17 cellular contexts compared by ENCODE assay signal in the genomic region with DNA sequence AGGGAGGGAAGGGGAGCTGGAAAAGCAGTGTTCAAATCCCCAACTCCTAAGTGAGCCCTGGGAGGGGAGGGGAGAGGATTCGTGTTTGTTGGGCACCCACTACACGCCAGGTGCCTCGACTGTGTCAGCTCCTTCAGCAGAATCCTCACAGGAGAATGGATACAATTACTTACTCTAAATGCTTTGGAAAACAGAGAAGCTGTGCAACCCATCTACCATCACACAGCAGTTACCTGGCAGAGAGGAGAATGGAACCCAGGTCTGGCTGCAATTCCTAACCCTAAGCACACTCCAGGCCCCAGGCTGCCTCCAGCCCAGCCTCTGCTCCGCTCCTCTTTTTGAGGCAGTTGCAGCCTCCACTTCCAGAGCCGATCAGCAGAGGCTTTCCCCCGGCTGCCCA.
DNase-seq lines count a peak whose midpoint lies in the region; ATAC-seq and TF ChIP-seq lines count a peak whose summit lies in the region.
"Had no signal": no experiment of that assay in that cellular context is flagged by ENCODE, and none has a peak within 500 bp of the region (broad histone marks: within the 10 kb centered on the region; RNA-seq: fewer than 3 reads in every experiment).

No MANE protein-coding gene starts in this region.

- peak overlapping the region; percentile 51; the same call in 1 of the 2 replicates for H2AFZ ChIP-seq in OCI-LY3 (ENCODE audit: low read depth, low read length)
- H2AFZ ChIP-seq: GM23338 had no signal

- peak overlapping the region; percentile 88 for H3K27ac Mint-ChIP-seq in chondrocyte (ENCODE audit: unreplicated experiment)
- peak overlapping the region; percentile 74 for H3K27ac Mint-ChIP-seq in mesothelial cell of epicardium
- H3K27ac Mint-ChIP-seq: activated naive CD4-positive, alpha-beta T cell treated with anti-CD3 and anti-CD28 coated beads, Interleukin-2, amount 50 U/mL, for 72 hours; CD8-positive, alpha-beta T cell; T-helper 17 cell had no signal

- TF ChIP-seq CTCF in OCI-LY3 (IDR thresholded peaks at IDR 0.05; ENCODE audit: low read depth, low read length): no peak
- TF ChIP-seq CTCF in chondrocyte (IDR thresholded peaks at IDR 0.05): no peak
- TF ChIP-seq CTCF in mesothelial cell of epicardium (IDR thresholded peaks at IDR 0.05; ENCODE audit: unreplicated experiment): no peak
- no peak for TF ChIP-seq CTCF in transverse colon (IDR thresholded peaks at IDR 0.05)

- H3K36me3 ChIP-seq in OCI-LY3 (replicated peaks; ENCODE audit: low read depth, low read length) (peaks cover 6% of the 10 kb centered on the region), transverse colon (no peaks in the 10 kb centered on the region)

- no peaks in the 10 kb centered on the region for H3K27me3 Mint-ChIP-seq in chondrocyte (ENCODE audit: low read depth)
- H3K27me3 Mint-ChIP-seq in mesothelial cell of epicardium (ENCODE audit: low read depth): no peaks in the 10 kb centered on the region

- ATAC-seq in HG03469 (IDR thresholded peaks at IDR 0.05; ENCODE audit: unreplicated experiment): no peak
- ATAC-seq: activated naive CD4-positive, alpha-beta T cell treated with anti-CD3 and anti-CD28 coated beads, Interleukin-2, amount 50 U/mL, for 72 hours; CD8-positive, alpha-beta T cell; GM23338; T-helper 17 cell had no signal

- no peak overlapping the region for H3K9ac ChIP-seq in OCI-LY3 (ENCODE audit: low read length)

- H3K4me3 Mint-ChIP-seq in chondrocyte (ENCODE audit: unreplicated experiment) (no peak overlapping the region), mesothelial cell of epicardium (no peak overlapping the region)
- H3K4me3 Mint-ChIP-seq: CD8-positive, alpha-beta T cell; GM23338; T-helper 17 cell had no signal

- DNase-seq in chondrocyte (ENCODE audit: low spot score) (no peak), mesothelial cell of epicardium (ENCODE audit: low spot score in 2 of 2, unreplicated experiment in 2 of 2) (no peak), transverse colon (no peak), SKM-1 (lab: John Stamatoyannopoulos, UW; ENCODE audit: unreplicated experiment) (no peak)
- DNase-seq in activated CD4-positive, CD25-positive, alpha-beta regulatory T cell treated with anti-CD3 and anti-CD28 coated beads, Interleukin-2, amount 50 U/mL, for 72 hours: no peak
- DNase-seq: activated CD4-positive, alpha-beta T cell treated with anti-CD3 and anti-CD28 coated beads for 1 hour; CD8-positive, alpha-beta T cell; cerebellar nuclear complex; GF-D8; KG1; NCI-H446; occipital lobe; T-helper 17 cell had no signal

- H3K27ac ChIP-seq in OCI-LY3 (ENCODE audit: low read length) (no peak overlapping the region), transverse colon (peak overlapping the region; percentile 92 to 94 (median 93))

- no peak for TF ChIP-seq EP300 in transverse colon (IDR thresholded peaks at IDR 0.05; ENCODE audit: low read depth)

- H4K20me1 ChIP-seq in OCI-LY3 (ENCODE audit: insufficient read depth, low read length): no peaks in the 10 kb centered on the region

- H3K4me2 ChIP-seq in OCI-LY3 (ENCODE audit: low read length): no peak overlapping the region
- H3K4me2 ChIP-seq: GM23338 had no signal

- WGBS in transverse colon (ENCODE audit: low coverage in 1 of 2), 2 donors: 76% methylated on average over 6 of the region's 6 CpGs; no CpG with 5 or more reads in 1 of the 2 donors

- no peak for TF ChIP-seq POLR2A in transverse colon (IDR thresholded peaks at IDR 0.05)

- intact Hi-C loops in transverse colon (cut with DNase I; ENCODE audit: low total_unique reads): no loop called here

- peaks cover 5% of the 10 kb centered on the region for H3K4me1 ChIP-seq in OCI-LY3 (ENCODE audit: low read length)
- peaks cover 20 to 47% (median 26%) of the 10 kb centered on the region in 4 donors for H3K4me1 ChIP-seq in transverse colon

- peaks cover 32% of the 10 kb centered on the region for H3K4me1 Mint-ChIP-seq in chondrocyte (ENCODE audit: low read depth)
- H3K4me1 Mint-ChIP-seq in mesothelial cell of epicardium: peaks cover 33% of the 10 kb centered on the region

- in situ Hi-C loops in transverse colon (cut with MboI; ENCODE audit: low pct_ligation_motif_present in 1 of 4, low pct_unique_long_range_greater_than_20kb in 1 of 4, low sequenced_read_pairs in 3 of 4): no loop called here

- peaks cover 6% of the 10 kb centered on the region; the same call in 1 of the 2 replicates for H3K9me3 ChIP-seq in OCI-LY3 (ENCODE audit: insufficient read depth, low read length)
- H3K9me3 ChIP-seq in transverse colon: no peaks in the 10 kb centered on the region

- H3K27me3 ChIP-seq in OCI-LY3 (ENCODE audit: low read depth, low read length) (peaks cover 40% of the 10 kb centered on the region), transverse colon (no peaks in the 10 kb centered on the region)

- H3K36me3 Mint-ChIP-seq in chondrocyte (ENCODE audit: low read depth) (no peaks in the 10 kb centered on the region), mesothelial cell of epicardium (no peaks in the 10 kb centered on the region)
- H3K36me3 Mint-ChIP-seq: activated naive CD4-positive, alpha-beta T cell treated with anti-CD3 and anti-CD28 coated beads, Interleukin-2, amount 50 U/mL, for 72 hours; CD8-positive, alpha-beta T cell had no signal

- peaks cover 7% of the 10 kb centered on the region for H3K9me3 Mint-ChIP-seq in chondrocyte (ENCODE audit: low read depth)
- H3K9me3 Mint-ChIP-seq in mesothelial cell of epicardium: peaks cover 14% of the 10 kb centered on the region
- H3K9me3 Mint-ChIP-seq: CD8-positive, alpha-beta T cell had no signal

- H3K79me2 ChIP-seq in OCI-LY3 (ENCODE audit: low read length): no peaks in the 10 kb centered on the region

- H3K4me3 ChIP-seq in OCI-LY3 (ENCODE audit: low read length): no peak overlapping the region
- H3K4me3 ChIP-seq in transverse colon: no peak overlapping the region
- H3K4me3 ChIP-seq: GM23338 had no signal
